Comparison of ENCODE assay signal across 14 cellular contexts in genomic region chr15:57432141-57432701, GRCh38. TPM values are rescaled to one million over a fixed set of nuclear protein-coding genes. Genes with fewer than 3 reads are reported as not detected.
DNase-seq lines count a peak whose midpoint lies in the region; ATAC-seq, FAIRE-seq and TF ChIP-seq lines count a peak whose summit lies in the region.
"Had no signal": no experiment of that assay in that cellular context is flagged by ENCODE, and none has a peak within 500 bp of the region (broad histone marks: within the 10 kb centered on the region; RNA-seq: fewer than 3 reads in every experiment).

No MANE protein-coding gene starts in this region.

- H3K4me2 ChIP-seq in GM23338 = peak overlapping the region; percentile 49

- H3K36me3 ChIP-seq in GM23338 (ENCODE audit: insufficient read depth) (no peaks in the 10 kb centered on the region), pancreas (no peaks in the 10 kb centered on the region)
- H3K36me3 ChIP-seq: vagina had no signal

- H3K9me3 ChIP-seq in pancreas = no peaks in the 10 kb centered on the region
- H3K9me3 ChIP-seq: vagina had no signal

- H3K9me3 Mint-ChIP-seq in GM23338 = no peaks in the 10 kb centered on the region
- no peaks in the 10 kb centered on the region for H3K9me3 Mint-ChIP-seq in activated T-helper 17 cell treated with anti-CD3 and anti-CD28 coated beads, Interleukin-2, amount 50 U/mL, for 72 hours
- H3K9me3 Mint-ChIP-seq in activated CD8-positive, alpha-beta T cell treated with anti-CD3 and anti-CD28 coated beads for 36 hours = no peaks in the 10 kb centered on the region

- intact Hi-C loops in pancreas (cut with DNase I) = no loop called here
- intact Hi-C loops in activated CD8-positive, alpha-beta T cell treated with anti-CD3 and anti-CD28 coated beads for 36 hours (cut with micrococcal nuclease) = no loop called here

- H3K4me1 ChIP-seq in GM23338 (ENCODE audit: insufficient read depth) (peaks cover 37% of the 10 kb centered on the region), pancreas (peaks cover 0 to 4% (median 0%) of the 10 kb centered on the region in 3 donors)
- H3K4me1 ChIP-seq: parathyroid adenoma had no signal

- H3F3A ChIP-seq in GM23338 (replicated peaks; ENCODE audit: low read depth) = no peaks in the 10 kb centered on the region

- POLR2A ChIA-PET in activated CD8-positive, alpha-beta T cell treated with anti-CD3 and anti-CD28 coated beads for 36 hours (lab: Charles Lee) = interaction anchor here (0.6 kb wide), 1 partner anchor 1193 kb away, joined by 3 read pairs; no protein-coding TSS in a partner anchor

- DNase-seq in GM23338 (ENCODE audit: low spot score) = peak; percentile 84
- peak; percentile 66 for DNase-seq in NCI-H774 (lab: John Stamatoyannopoulos, UW)
- DNase-seq in fibroblast of villous mesenchyme (ENCODE audit: low read depth) = peak; percentile 17
- peak in 1 of 6 donors; percentile 21 for DNase-seq in pancreas
- DNase-seq in activated CD8-positive, alpha-beta T cell treated with anti-CD3 and anti-CD28 coated beads for 36 hours = no peak
- no peak for DNase-seq in NCI-H526 treated with DMSO at 0.1 percent for 48 hours (lab: John Stamatoyannopoulos, UW)
- DNase-seq: Calu3, Karpas-422 had no signal

- H3K4me3 ChIP-seq in GM23338 (0 out of 2 replicates have a peak overlapping the region, but pooled peaks have one; percentile 5), fibroblast of villous mesenchyme (ENCODE audit: low read depth, low read length) (no peak overlapping the region), pancreas (no peak overlapping the region)
- H3K4me3 ChIP-seq: vagina had no signal

- FAIRE-seq in pancreas (lab: Jason Lieb, UNC) = no peak
- FAIRE-seq: GM12892 had no signal

- H3K9me2 ChIP-seq in GM23338 (ENCODE audit: insufficient read depth) = no peaks in the 10 kb centered on the region

- TF ChIP-seq CTCF in GM23338 (conservative IDR thresholded peaks at IDR 0.05; ENCODE audit: low read depth in 2 of 2) (no peak), fibroblast of villous mesenchyme (IDR thresholded peaks at IDR 0.05; ENCODE audit: insufficient read depth, low read depth, low read length) (no peak), pancreas (IDR thresholded peaks at IDR 0.05) (no peak)
- TF ChIP-seq CTCF in activated CD8-positive, alpha-beta T cell treated with anti-CD3 and anti-CD28 coated beads for 36 hours (IDR thresholded peaks at IDR 0.05) = no peak

- H3K27ac ChIP-seq in GM23338 (ENCODE audit: low read depth) (peak overlapping the region; percentile 83), pancreas (peak overlapping the region in 1 of 4 donors; percentile 45)
- H3K27ac ChIP-seq: parathyroid adenoma, vagina had no signal

- H4K20me1 ChIP-seq in GM23338 (replicated peaks; ENCODE audit: insufficient read depth) = no peaks in the 10 kb centered on the region

- H3K27me3 Mint-ChIP-seq in GM23338 (ENCODE audit: insufficient read depth, low read depth, poor library complexity) = no peaks in the 10 kb centered on the region
- peaks cover 22% of the 10 kb centered on the region for H3K27me3 Mint-ChIP-seq in activated T-helper 17 cell treated with anti-CD3 and anti-CD28 coated beads, Interleukin-2, amount 50 U/mL, for 72 hours
- H3K27me3 Mint-ChIP-seq in activated CD8-positive, alpha-beta T cell treated with anti-CD3 and anti-CD28 coated beads for 36 hours = no peaks in the 10 kb centered on the region

- H3K27me3 ChIP-seq in GM23338 (ENCODE audit: insufficient read depth) (no peaks in the 10 kb centered on the region), pancreas (no peaks in the 10 kb centered on the region)
- H3K27me3 ChIP-seq: vagina had no signal

- peak; percentile 86 for ATAC-seq in GM23338
- peak; percentile 46 to 69 (median 61) for ATAC-seq in pancreas
- no peak for ATAC-seq in activated T-helper 17 cell treated with anti-CD3 and anti-CD28 coated beads, Interleukin-2, amount 50 U/mL, for 72 hours (replicated peaks)
- ATAC-seq in activated CD8-positive, alpha-beta T cell treated with anti-CD3 and anti-CD28 coated beads for 36 hours = no peak
- ATAC-seq in GM19328 (IDR thresholded peaks at IDR 0.05; ENCODE audit: unreplicated experiment) = no peak
- ATAC-seq: Panc1 had no signal

- peaks cover 70% of the 10 kb centered on the region for H3K4me1 Mint-ChIP-seq in GM23338
- H3K4me1 Mint-ChIP-seq in activated T-helper 17 cell treated with anti-CD3 and anti-CD28 coated beads, Interleukin-2, amount 50 U/mL, for 72 hours = no peaks in the 10 kb centered on the region
- H3K4me1 Mint-ChIP-seq in activated CD8-positive, alpha-beta T cell treated with anti-CD3 and anti-CD28 coated beads for 36 hours (ENCODE audit: low read depth) = no peaks in the 10 kb centered on the region

- H3K4me3 Mint-ChIP-seq in GM23338 = peak overlapping the region; percentile 14; the same call in 1 of the 3 replicates
- H3K4me3 Mint-ChIP-seq in activated T-helper 17 cell treated with anti-CD3 and anti-CD28 coated beads, Interleukin-2, amount 50 U/mL, for 72 hours = no peak overlapping the region
- H3K4me3 Mint-ChIP-seq in activated CD8-positive, alpha-beta T cell treated with anti-CD3 and anti-CD28 coated beads for 36 hours = no peak overlapping the region

- 45 to 53% methylated on average over 12 of the region's 12 CpGs for WGBS in pancreas, 2 donors

- H3K79me2 ChIP-seq in GM23338 (replicated peaks; ENCODE audit: insufficient read depth) = peaks cover 61% of the 10 kb centered on the region
- H3K79me2 ChIP-seq: parathyroid adenoma had no signal

- no peaks in the 10 kb centered on the region for H3K36me3 Mint-ChIP-seq in GM23338 (ENCODE audit: low read depth)
- no peaks in the 10 kb centered on the region for H3K36me3 Mint-ChIP-seq in activated T-helper 17 cell treated with anti-CD3 and anti-CD28 coated beads, Interleukin-2, amount 50 U/mL, for 72 hours (ENCODE audit: low read depth)
- no peaks in the 10 kb centered on the region for H3K36me3 Mint-ChIP-seq in activated CD8-positive, alpha-beta T cell treated with anti-CD3 and anti-CD28 coated beads for 36 hours (ENCODE audit: low read depth)

- CTCF ChIA-PET in activated CD8-positive, alpha-beta T cell treated with anti-CD3 and anti-CD28 coated beads for 36 hours (lab: Charles Lee) = no interaction called here

- no peak overlapping the region for H2AFZ ChIP-seq in GM23338
- H2AFZ ChIP-seq: parathyroid adenoma had no signal

- peak overlapping the region; percentile 84 for H3K27ac Mint-ChIP-seq in GM23338
- H3K27ac Mint-ChIP-seq in activated T-helper 17 cell treated with anti-CD3 and anti-CD28 coated beads, Interleukin-2, amount 50 U/mL, for 72 hours = no peak overlapping the region
- no peak overlapping the region for H3K27ac Mint-ChIP-seq in activated CD8-positive, alpha-beta T cell treated with anti-CD3 and anti-CD28 coated beads for 36 hours

RNA-seq across cellular contexts. Expression of gene CGNL1, which starts 55.9 kb away (rescaled TPM):
- 57.8 and 58.0 TPM in 2 replicates for total RNA-seq in GM23338 (2014; rRNA removed; shearing (Covaris generic))
- polyA plus RNA-seq in GM23338 (2016; fragmentation: Nextera tagmentation; extraction: Ambion mirVana) = 19.4 and 20.0 TPM in 2 replicates
- total RNA-seq in fibroblast of villous mesenchyme = 0.43 and 0.64 TPM in 2 replicates
- total RNA-seq in pancreas = 10 to 100 TPM; 21.3 to 35.8 (median 25.5) TPM
- 10 to 100 TPM in 1 of 2 donors, 1 to 10 TPM in 1; 7.3 to 12.6 TPM for polyA plus RNA-seq in pancreas
- total RNA-seq in activated T-helper 17 cell treated with anti-CD3 and anti-CD28 coated beads, Interleukin-2, amount 50 U/mL, for 72 hours = not detected
- not detected for total RNA-seq in activated CD8-positive, alpha-beta T cell treated with anti-CD3 and anti-CD28 coated beads for 36 hours

Comparison
In these comparisons a context has a peak if more than half of its experiments do, and no peak if none do; other contexts are left out.
1. ATAC-seq: peak in GM23338 (single experiment) and pancreas (4 of 4); none in activated T-helper 17 cell treated with anti-CD3 and anti-CD28 coated beads, Interleukin-2, amount 50 U/mL, for 72 hours (single experiment), activated CD8-positive, alpha-beta T cell treated with anti-CD3 and anti-CD28 coated beads for 36 hours (single experiment) and GM19328 (single experiment).
2. DNase-seq: peak in GM23338 (single experiment), NCI-H774 (single experiment) and fibroblast of villous mesenchyme (single experiment); none in activated CD8-positive, alpha-beta T cell treated with anti-CD3 and anti-CD28 coated beads for 36 hours (single experiment) and NCI-H526 treated with DMSO at 0.1 percent for 48 hours (single experiment).
3. RNA of gene CGNL1, which starts 55.9 kb away (total RNA-seq): 57.8 to 58.0 TPM in GM23338 and 21.3 to 35.8 TPM in pancreas; 0.43 to 0.64 TPM in fibroblast of villous mesenchyme, not detected in activated T-helper 17 cell treated with anti-CD3 and anti-CD28 coated beads, Interleukin-2, amount 50 U/mL, for 72 hours and not detected in activated CD8-positive, alpha-beta T cell treated with anti-CD3 and anti-CD28 coated beads for 36 hours; every median in the first group is over 10 times any median in the second.